8 cellular contexts compared by ENCODE assay signal in genomic region chr21:31732891-31733520, GRCh38. TPM values are rescaled to one million over a fixed set of nuclear protein-coding genes. Genes with fewer than 3 reads are reported as not detected.
A peak's percentile ranks its signal among the peaks of the same experiment; 100 is the strongest.
DNase-seq lines count a peak whose midpoint lies in the region; ATAC-seq and TF ChIP-seq lines count a peak whose summit lies in the region.

No MANE protein-coding gene starts in this region.

- no peaks in the 10 kb centered on the region for H3K9me3 Mint-ChIP-seq in activated CD4-positive, alpha-beta T cell treated with anti-CD3 and anti-CD28 coated beads, Interleukin-2, amount 10 ng/mL, durations not matched to agents 24 days and 14 days
- peaks cover 7% of the 10 kb centered on the region for H3K9me3 Mint-ChIP-seq in glutamatergic neuron (ENCODE audit: unreplicated experiment)

- DNase-seq in COLO829 (ENCODE audit: low spot score) (peak; percentile 13), glutamatergic neuron (peak; percentile 28), cerebellum (ENCODE audit: low spot score) (no peak), foreskin melanocyte (no peak)
- peak; percentile 74 for DNase-seq in activated CD4-positive, alpha-beta T cell treated with anti-CD3 and anti-CD28 coated beads, Interleukin-2, amount 10 ng/mL, durations not matched to agents 24 days and 14 days
- peak; percentile 24 to 26 for DNase-seq in stimulated activated CD4-positive, alpha-beta T cell treated with anti-CD3 and anti-CD28 coated beads, Interleukin-2, amount 100 ng/mL, for 48 hours

- no peak overlapping the region for H3K27ac Mint-ChIP-seq in activated CD4-positive, alpha-beta T cell treated with anti-CD3 and anti-CD28 coated beads, Interleukin-2, amount 10 ng/mL, durations not matched to agents 24 days and 14 days
- H3K27ac Mint-ChIP-seq in glutamatergic neuron (ENCODE audit: unreplicated experiment), result no peak overlapping the region

- no peaks in the 10 kb centered on the region for H3K36me3 Mint-ChIP-seq in activated CD4-positive, alpha-beta T cell treated with anti-CD3 and anti-CD28 coated beads, Interleukin-2, amount 10 ng/mL, durations not matched to agents 24 days and 14 days (ENCODE audit: low read depth)
- H3K36me3 Mint-ChIP-seq in glutamatergic neuron (ENCODE audit: unreplicated experiment), result no peaks in the 10 kb centered on the region

- ATAC-seq in HG02981 (IDR thresholded peaks at IDR 0.05; ENCODE audit: unreplicated experiment), result peak; percentile 0
- ATAC-seq in HG03432 (IDR thresholded peaks at IDR 0.05; ENCODE audit: unreplicated experiment), result no peak

- H3K27me3 Mint-ChIP-seq in activated CD4-positive, alpha-beta T cell treated with anti-CD3 and anti-CD28 coated beads, Interleukin-2, amount 10 ng/mL, durations not matched to agents 24 days and 14 days, result no peaks in the 10 kb centered on the region
- peaks cover 8% of the 10 kb centered on the region for H3K27me3 Mint-ChIP-seq in glutamatergic neuron (ENCODE audit: unreplicated experiment)

- no peak for TF ChIP-seq CTCF in glutamatergic neuron (IDR thresholded peaks at IDR 0.05; ENCODE audit: partially characterized antibody, unreplicated experiment)

- H3K4me1 Mint-ChIP-seq in activated CD4-positive, alpha-beta T cell treated with anti-CD3 and anti-CD28 coated beads, Interleukin-2, amount 10 ng/mL, durations not matched to agents 24 days and 14 days, result peaks cover 7% of the 10 kb centered on the region
- peaks cover 1% of the 10 kb centered on the region for H3K4me1 Mint-ChIP-seq in glutamatergic neuron (ENCODE audit: low read depth, unreplicated experiment)

- intact Hi-C loops in activated CD4-positive, alpha-beta T cell treated with anti-CD3 and anti-CD28 coated beads, Interleukin-2, amount 10 ng/mL, durations not matched to agents 24 days and 14 days (cut with micrococcal nuclease), result loop anchor here (1.0 to 5.0 kb wide), 3 partner anchors 74 to 601 kb away; partner anchors contain the start of gene SOD1

- H3K4me3 Mint-ChIP-seq in activated CD4-positive, alpha-beta T cell treated with anti-CD3 and anti-CD28 coated beads, Interleukin-2, amount 10 ng/mL, durations not matched to agents 24 days and 14 days, result no peak overlapping the region
- no peak overlapping the region for H3K4me3 Mint-ChIP-seq in glutamatergic neuron (ENCODE audit: unreplicated experiment)

RNA-seq across cellular contexts. Expression of gene SCAF4, which starts 1.1 kb away (rescaled TPM):
- 65.4 and 65.7 TPM in 2 replicates for total RNA-seq in activated CD4-positive, alpha-beta T cell treated with anti-CD3 and anti-CD28 coated beads, Interleukin-2, amount 10 ng/mL, durations not matched to agents 24 days and 14 days
- total RNA-seq in glutamatergic neuron (ENCODE audit: unreplicated experiment) (51.9 TPM), cerebellum (17.8 TPM)

Comparison
In these comparisons a context has a peak if more than half of its experiments do, and no peak if none do; other contexts are left out.
1. DNase-seq: peak in COLO829 (single experiment), activated CD4-positive, alpha-beta T cell treated with anti-CD3 and anti-CD28 coated beads, Interleukin-2, amount 10 ng/mL, durations not matched to agents 24 days and 14 days (single experiment), glutamatergic neuron (single experiment) and stimulated activated CD4-positive, alpha-beta T cell treated with anti-CD3 and anti-CD28 coated beads, Interleukin-2, amount 100 ng/mL, for 48 hours (2 of 2); none in cerebellum (single experiment) and foreskin melanocyte (single experiment).